In genomic region chr11:2955896-2956476, GRCh38 we compare ENCODE assay signal across 22 cellular contexts. TPM values are rescaled to one million over a fixed set of nuclear protein-coding genes. Genes with fewer than 3 reads are reported as not detected.
DNase-seq lines count a peak whose midpoint lies in the region; TF ChIP-seq lines count a peak whose summit lies in the region.
"Had no signal": no experiment of that assay in that cellular context is flagged by ENCODE, and none has a peak within 500 bp of the region (broad histone marks: within the 10 kb centered on the region; RNA-seq: fewer than 3 reads in every experiment).

No MANE protein-coding gene starts in this region.

- H3K36me3 Mint-ChIP-seq in activated CD4-positive, alpha-beta memory T cell treated with anti-CD3 and anti-CD28 coated beads for 36 hours: peaks cover 85% of the 10 kb centered on the region
- H3K36me3 Mint-ChIP-seq in endothelial cell (ENCODE audit: low read depth, unreplicated experiment) (peaks cover 66% of the 10 kb centered on the region), osteocyte (ENCODE audit: unreplicated experiment) (peaks cover 56% of the 10 kb centered on the region)

- H3K4me3 Mint-ChIP-seq in activated CD4-positive, alpha-beta memory T cell treated with anti-CD3 and anti-CD28 coated beads for 36 hours: no peak overlapping the region
- H3K4me3 Mint-ChIP-seq in endothelial cell (ENCODE audit: unreplicated experiment) (no peak overlapping the region), osteocyte (ENCODE audit: unreplicated experiment) (no peak overlapping the region)
- H3K4me3 Mint-ChIP-seq: dendritic cell treated with granulocyte-macrophage colony-stimulating factor and Interleukin-4, amounts not matched to agents 40 ng/mL and 50 ng/mL, for 4 days had no signal

- peak overlapping the region; percentile 45 for H3K27ac Mint-ChIP-seq in activated CD4-positive, alpha-beta memory T cell treated with anti-CD3 and anti-CD28 coated beads for 36 hours
- H3K27ac Mint-ChIP-seq in endothelial cell (ENCODE audit: unreplicated experiment): peak overlapping the region; percentile 57
- peak overlapping the region; percentile 63 for H3K27ac Mint-ChIP-seq in osteocyte (ENCODE audit: unreplicated experiment)
- H3K27ac Mint-ChIP-seq: dendritic cell treated with granulocyte-macrophage colony-stimulating factor and Interleukin-4, amounts not matched to agents 40 ng/mL and 50 ng/mL, for 4 days had no signal

- H3K4me3 ChIP-seq in H7 (ENCODE audit: insufficient read depth, low read depth, low read length): no peak overlapping the region
- H3K4me3 ChIP-seq: BLaER1, GM12878, skin epidermis had no signal

- H3K36me3 ChIP-seq in H7 (replicated peaks; ENCODE audit: control insufficient read depth, insufficient read depth, low read length): peaks cover 60% of the 10 kb centered on the region

- TF ChIP-seq CTCF in endothelial cell (IDR thresholded peaks at IDR 0.05; ENCODE audit: unreplicated experiment) (no peak), osteocyte (IDR thresholded peaks at IDR 0.05) (no peak)

- peaks cover 23% of the 10 kb centered on the region for H3K4me1 Mint-ChIP-seq in activated CD4-positive, alpha-beta memory T cell treated with anti-CD3 and anti-CD28 coated beads for 36 hours (ENCODE audit: low read depth)
- H3K4me1 Mint-ChIP-seq in endothelial cell (ENCODE audit: unreplicated experiment): no peaks in the 10 kb centered on the region
- peaks cover 50% of the 10 kb centered on the region for H3K4me1 Mint-ChIP-seq in osteocyte (ENCODE audit: unreplicated experiment)

- no peaks in the 10 kb centered on the region for H3K27me3 Mint-ChIP-seq in activated CD4-positive, alpha-beta memory T cell treated with anti-CD3 and anti-CD28 coated beads for 36 hours
- H3K27me3 Mint-ChIP-seq in endothelial cell (ENCODE audit: unreplicated experiment) (peaks cover 2% of the 10 kb centered on the region), osteocyte (ENCODE audit: unreplicated experiment) (no peaks in the 10 kb centered on the region)
- H3K27me3 Mint-ChIP-seq: dendritic cell treated with granulocyte-macrophage colony-stimulating factor and Interleukin-4, amounts not matched to agents 40 ng/mL and 50 ng/mL, for 4 days had no signal

- no peaks in the 10 kb centered on the region for H3K27me3 ChIP-seq in H7 (ENCODE audit: control insufficient read depth, insufficient read depth, low read length)
- H3K27me3 ChIP-seq: BLaER1 had no signal

- no peaks in the 10 kb centered on the region for H3K9me3 Mint-ChIP-seq in activated CD4-positive, alpha-beta memory T cell treated with anti-CD3 and anti-CD28 coated beads for 36 hours
- no peaks in the 10 kb centered on the region for H3K9me3 Mint-ChIP-seq in endothelial cell (ENCODE audit: unreplicated experiment)
- H3K9me3 Mint-ChIP-seq in osteocyte (ENCODE audit: unreplicated experiment): no peaks in the 10 kb centered on the region
- H3K9me3 Mint-ChIP-seq: dendritic cell treated with granulocyte-macrophage colony-stimulating factor and Interleukin-4, amounts not matched to agents 40 ng/mL and 50 ng/mL, for 4 days had no signal

- CTCF ChIA-PET in activated CD4-positive, alpha-beta memory T cell treated with anti-CD3 and anti-CD28 coated beads for 36 hours (lab: Charles Lee): interaction anchor here (0.6 to 1.8 kb wide), 2 partner anchors 26 to 135 kb away, joined by 3 to 7 read pairs; no protein-coding TSS in a partner anchor

- intact Hi-C loops in activated CD4-positive, alpha-beta memory T cell treated with anti-CD3 and anti-CD28 coated beads for 36 hours (cut with micrococcal nuclease): no loop called here

- DNase-seq in H7 (peak; percentile 54), endothelial cell (ENCODE audit: low spot score) (no peak), osteocyte (ENCODE audit: extremely low spot score, unreplicated experiment) (no peak), amygdala (lab: John Stamatoyannopoulos, UW) (no peak), SW480 (ENCODE audit: low spot score) (no peak), cerebellar nuclear complex (lab: John Stamatoyannopoulos, UW) (no peak)
- DNase-seq in activated CD4-positive, alpha-beta memory T cell treated with anti-CD3 and anti-CD28 coated beads for 36 hours: no peak
- DNase-seq: activated naive CD4-positive, alpha-beta T cell treated with Interleukin-2 at 50 U/mL for 16 hours; erythroblast; GF-D8; Karpas-422; NCI-H1092 treated with DMSO at 0.1 percent for 48 hours; NCI-H2107; NCI-H69; OCI-M1; SIG-M5; stimulated activated CD4-positive, alpha-beta T cell treated with anti-CD3 and anti-CD28 coated beads, Interleukin-4, amount 100 ng/mL, for 24 hours; T-helper 2 cell had no signal

- POLR2A ChIA-PET in activated CD4-positive, alpha-beta memory T cell treated with anti-CD3 and anti-CD28 coated beads for 36 hours (lab: Charles Lee): no interaction called here

RNA-seq across cellular contexts. Expression of gene PHLDA2, which starts 26.8 kb away (rescaled TPM):
- 5.1 and 13.1 TPM in 2 replicates for total RNA-seq in H7 (2014; rRNA removed; shearing (Covaris generic))
- total RNA-seq in activated CD4-positive, alpha-beta memory T cell treated with anti-CD3 and anti-CD28 coated beads for 36 hours: 1 to 10 TPM; 7.6 to 8.3 TPM
- total RNA-seq in endothelial cell (ENCODE audit: unreplicated experiment): 8.1 TPM
- total RNA-seq in osteocyte: 89.6 and 96.1 TPM in 2 replicates

RNA-seq across cellular contexts. Expression of gene NAP1L4, which starts 36.1 kb away (rescaled TPM):
- total RNA-seq in H7 (2014; rRNA removed; shearing (Covaris generic)): 140 and 142 TPM in 2 replicates
- total RNA-seq in activated CD4-positive, alpha-beta memory T cell treated with anti-CD3 and anti-CD28 coated beads for 36 hours: 100 to 1,000 TPM; 261 to 263 TPM
- 148 TPM for total RNA-seq in endothelial cell (ENCODE audit: unreplicated experiment)
- 147 and 148 TPM in 2 replicates for total RNA-seq in osteocyte
